Comparison of ENCODE assay signal across 8 cellular contexts in genomic region chr17:63506627-63507026, GRCh38. TPM values are rescaled to one million over a fixed set of nuclear protein-coding genes. Genes with fewer than 3 reads are reported as not detected.
"Had no signal": no experiment of that assay in that cellular context is flagged by ENCODE, and none has a peak within 500 bp of the region (broad histone marks: within the 10 kb centered on the region; RNA-seq: fewer than 3 reads in every experiment).

No MANE protein-coding gene starts in this region.

- H3K4me2 ChIP-seq: KMS-11 had no signal

- DNase-seq: IMR-90, KBM-7, KG1 had no signal

- H3K27ac ChIP-seq: HL-60, KMS-11 had no signal

- FAIRE-seq: HTR-8/SVneo had no signal

- H3K9ac ChIP-seq: KMS-11 had no signal

RNA-seq across cellular contexts. Expression of gene KCNH6, which starts 16.5 kb away (rescaled TPM):
- total RNA-seq: HT1080 had no signal
- polyA plus RNA-seq: IgD-negative memory B cell had no signal

RNA-seq across cellular contexts. Expression of gene ACE, which starts 29.8 kb away (rescaled TPM):
- total RNA-seq: HT1080 had no signal
